ENCODE assay signal across 1 cellular context in the genomic region with DNA sequence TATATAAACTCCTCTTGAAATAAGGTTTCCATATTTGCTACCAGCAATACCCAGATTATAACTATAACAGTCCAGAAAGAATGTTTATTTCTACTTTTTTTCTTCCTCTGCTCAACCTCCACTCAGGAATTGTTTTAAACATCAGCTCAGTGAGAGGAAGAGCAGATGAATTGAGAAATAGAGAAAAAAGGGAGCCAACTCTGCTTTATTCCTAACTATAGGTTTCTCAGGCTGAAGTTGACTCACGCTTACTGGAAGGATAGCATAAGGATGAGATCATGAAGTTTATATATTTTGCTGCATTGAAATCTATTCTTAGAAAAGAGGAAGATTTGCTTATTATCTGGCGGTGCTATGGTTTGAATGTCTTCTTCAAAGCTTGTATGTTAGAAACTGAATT.
TF ChIP-seq lines count a peak whose summit lies in the region.

No MANE protein-coding gene starts in this region.

TF ChIP-seq in SK-N-SH treated with all-trans-retinoic acid at 6 μM for 48 hours, 23 proteins besides CTCF, POLR2A, EP300 and RAD21 (continued from another document):
- TF ChIP-seq, protein P1, sequence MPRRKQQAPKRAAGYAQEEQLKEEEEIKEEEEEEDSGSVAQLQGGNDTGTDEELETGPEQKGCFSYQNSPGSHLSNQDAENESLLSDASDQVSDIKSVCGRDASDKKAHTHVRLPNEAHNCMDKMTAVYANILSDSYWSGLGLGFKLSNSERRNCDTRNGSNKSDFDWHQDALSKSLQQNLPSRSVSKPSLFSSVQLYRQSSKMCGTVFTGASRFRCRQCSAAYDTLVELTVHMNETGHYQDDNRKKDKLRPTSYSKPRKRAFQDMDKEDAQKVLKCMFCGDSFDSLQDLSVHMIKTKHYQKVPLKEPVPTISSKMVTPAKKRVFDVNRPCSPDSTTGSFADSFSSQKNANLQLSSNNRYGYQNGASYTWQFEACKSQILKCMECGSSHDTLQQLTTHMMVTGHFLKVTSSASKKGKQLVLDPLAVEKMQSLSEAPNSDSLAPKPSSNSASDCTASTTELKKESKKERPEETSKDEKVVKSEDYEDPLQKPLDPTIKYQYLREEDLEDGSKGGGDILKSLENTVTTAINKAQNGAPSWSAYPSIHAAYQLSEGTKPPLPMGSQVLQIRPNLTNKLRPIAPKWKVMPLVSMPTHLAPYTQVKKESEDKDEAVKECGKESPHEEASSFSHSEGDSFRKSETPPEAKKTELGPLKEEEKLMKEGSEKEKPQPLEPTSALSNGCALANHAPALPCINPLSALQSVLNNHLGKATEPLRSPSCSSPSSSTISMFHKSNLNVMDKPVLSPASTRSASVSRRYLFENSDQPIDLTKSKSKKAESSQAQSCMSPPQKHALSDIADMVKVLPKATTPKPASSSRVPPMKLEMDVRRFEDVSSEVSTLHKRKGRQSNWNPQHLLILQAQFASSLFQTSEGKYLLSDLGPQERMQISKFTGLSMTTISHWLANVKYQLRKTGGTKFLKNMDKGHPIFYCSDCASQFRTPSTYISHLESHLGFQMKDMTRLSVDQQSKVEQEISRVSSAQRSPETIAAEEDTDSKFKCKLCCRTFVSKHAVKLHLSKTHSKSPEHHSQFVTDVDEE (CRISPR knock-in tag; IDR thresholded peaks at IDR 0.05): no peak
TF ChIP-seq in SK-N-SH treated with all-trans-retinoic acid at 6 μM for 48 hours: peak in this region for 0.
